ENCODE assay signal across 8 cellular contexts in the genomic region with DNA sequence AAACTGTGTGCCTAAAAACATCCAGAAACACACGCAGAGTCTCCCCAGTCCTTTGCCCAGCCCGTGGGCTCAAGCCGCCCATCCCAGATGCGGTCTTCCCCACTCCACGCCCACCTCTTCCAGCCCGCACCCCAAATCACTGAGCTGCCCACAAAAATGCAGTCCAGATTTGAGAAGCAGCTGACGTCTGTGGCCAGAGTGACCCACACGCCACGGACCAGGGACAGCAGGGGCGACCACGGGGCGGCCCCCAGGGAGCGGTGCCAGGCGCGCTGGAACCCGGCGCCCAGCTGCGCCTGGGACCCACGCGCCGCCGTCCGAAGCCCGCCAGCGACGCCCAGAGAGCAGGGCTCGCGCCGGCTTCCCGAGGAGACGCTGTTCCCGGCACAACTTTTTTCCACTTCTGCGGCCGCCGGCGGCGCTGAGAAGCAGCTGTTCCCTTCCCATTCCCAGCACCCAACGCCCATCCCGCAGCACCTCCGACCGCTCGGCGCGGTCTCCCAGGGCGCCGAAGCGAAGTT. TPM values are rescaled to one million over a fixed set of nuclear protein-coding genes. Genes with fewer than 3 reads are reported as not detected.
A peak's percentile ranks its signal among the peaks of the same experiment; 100 is the strongest.
DNase-seq lines count a peak whose midpoint lies in the region; ATAC-seq and TF ChIP-seq lines count a peak whose summit lies in the region.

No MANE protein-coding gene starts in this region.

- H3K4me2 ChIP-seq in skeletal muscle satellite cell (ENCODE audit: low read length), result peak overlapping the region; percentile 84

- H3K27ac Mint-ChIP-seq in activated CD4-positive, alpha-beta T cell treated with anti-CD3 and anti-CD28 coated beads, Interleukin-2, amount 10 ng/mL, durations not matched to agents 24 days and 14 days, result no peak overlapping the region
- H3K27ac Mint-ChIP-seq in brain, result peak overlapping the region; percentile 33 to 97 (median 82)

- no peaks in the 10 kb centered on the region for H3K36me3 Mint-ChIP-seq in activated CD4-positive, alpha-beta T cell treated with anti-CD3 and anti-CD28 coated beads, Interleukin-2, amount 10 ng/mL, durations not matched to agents 24 days and 14 days (ENCODE audit: low read depth)
- H3K36me3 Mint-ChIP-seq in brain, result peaks cover 7% of the 10 kb centered on the region

- peaks cover 7% of the 10 kb centered on the region for H3K4me1 Mint-ChIP-seq in activated CD4-positive, alpha-beta T cell treated with anti-CD3 and anti-CD28 coated beads, Interleukin-2, amount 10 ng/mL, durations not matched to agents 24 days and 14 days
- H3K4me1 Mint-ChIP-seq in brain, result peaks cover 54% of the 10 kb centered on the region

- no peak for DNase-seq in activated CD4-positive, alpha-beta T cell treated with anti-CD3 and anti-CD28 coated beads, Interleukin-2, amount 10 ng/mL, durations not matched to agents 24 days and 14 days
- DNase-seq in activated CD4-positive, alpha-beta T cell treated with anti-CD3 and anti-CD28 coated beads, Interleukin-2, amount 50 U/mL, for 1 hour, result no peak
- DNase-seq in NCI-H1930 (lab: John Stamatoyannopoulos, UW) (peak; percentile 13 to 34), islet precursor cell (peak; percentile 77), DMS79 treated with DMSO at 0.1 percent for 48 hours (lab: John Stamatoyannopoulos, UW) (no peak)

- H3K27me3 ChIP-seq in skeletal muscle satellite cell (ENCODE audit: control insufficient read depth, insufficient read depth, low read length), result no peaks in the 10 kb centered on the region

- H3K4me3 Mint-ChIP-seq in activated CD4-positive, alpha-beta T cell treated with anti-CD3 and anti-CD28 coated beads, Interleukin-2, amount 10 ng/mL, durations not matched to agents 24 days and 14 days, result peak overlapping the region; percentile 64
- H3K4me3 Mint-ChIP-seq in brain, result peak overlapping the region; percentile 90 to 95 (median 92)

- H3K36me3 ChIP-seq in skeletal muscle satellite cell (ENCODE audit: insufficient read depth, low read length), result peaks cover 1% of the 10 kb centered on the region

- H3K9me3 Mint-ChIP-seq in activated CD4-positive, alpha-beta T cell treated with anti-CD3 and anti-CD28 coated beads, Interleukin-2, amount 10 ng/mL, durations not matched to agents 24 days and 14 days, result no peaks in the 10 kb centered on the region
- peaks cover 0 to 1% (median 0%) of the 10 kb centered on the region in 5 experiments for H3K9me3 Mint-ChIP-seq in brain

- H3K9me3 ChIP-seq in skeletal muscle satellite cell (replicated peaks; ENCODE audit: low read length), result no peaks in the 10 kb centered on the region

- peaks cover 38% of the 10 kb centered on the region for H3K4me1 ChIP-seq in skeletal muscle satellite cell (ENCODE audit: control insufficient read depth, insufficient read depth, low read length)

- H3K9ac ChIP-seq in skeletal muscle satellite cell (ENCODE audit: low read depth, low read length), result peak overlapping the region; percentile 96

- no peak for TF ChIP-seq CTCF in brain (conservative IDR thresholded peaks at IDR 0.05)

- peak; percentile 35 for ATAC-seq in HG02588 (IDR thresholded peaks at IDR 0.05; ENCODE audit: unreplicated experiment)

- H3K27me3 Mint-ChIP-seq in activated CD4-positive, alpha-beta T cell treated with anti-CD3 and anti-CD28 coated beads, Interleukin-2, amount 10 ng/mL, durations not matched to agents 24 days and 14 days, result peaks cover 55% of the 10 kb centered on the region
- peaks cover 10% of the 10 kb centered on the region for H3K27me3 Mint-ChIP-seq in brain

- intact Hi-C loops in activated CD4-positive, alpha-beta T cell treated with anti-CD3 and anti-CD28 coated beads, Interleukin-2, amount 10 ng/mL, durations not matched to agents 24 days and 14 days (cut with micrococcal nuclease), result no loop called here

- peak overlapping the region; percentile 86 for H3K4me3 ChIP-seq in skeletal muscle satellite cell (ENCODE audit: low read length)

RNA-seq across cellular contexts. Expression of gene LHFPL2, which starts 0.7 kb away (rescaled TPM):
- total RNA-seq in activated CD4-positive, alpha-beta T cell treated with anti-CD3 and anti-CD28 coated beads, Interleukin-2, amount 10 ng/mL, durations not matched to agents 24 days and 14 days, result 0.05 and 0.30 TPM in 2 replicates
- 3.2 TPM for polyA plus RNA-seq in brain (ENCODE audit: insufficient read depth, low read depth, low replicate concordance)
- 36.0 and 46.9 TPM in 2 replicates for total RNA-seq in skeletal muscle satellite cell (2012; rRNA removed)

Comparison
In these comparisons a context has a peak if more than half of its experiments do, and no peak if none do; other contexts are left out.
1. DNase-seq: peak in NCI-H1930 (2 of 2) and islet precursor cell (single experiment); none in activated CD4-positive, alpha-beta T cell treated with anti-CD3 and anti-CD28 coated beads, Interleukin-2, amount 10 ng/mL, durations not matched to agents 24 days and 14 days (single experiment), activated CD4-positive, alpha-beta T cell treated with anti-CD3 and anti-CD28 coated beads, Interleukin-2, amount 50 U/mL, for 1 hour (single experiment) and DMS79 treated with DMSO at 0.1 percent for 48 hours (single experiment).